Comparison of ENCODE assay signal across 8 cellular contexts in genomic region chr10:22505923-22506685, GRCh38.
DNase-seq lines count a peak whose midpoint lies in the region; ATAC-seq and TF ChIP-seq lines count a peak whose summit lies in the region.

No MANE protein-coding gene starts in this region.

- peaks cover 2% of the 10 kb centered on the region for H3K9me3 Mint-ChIP-seq in activated CD4-positive, alpha-beta T cell treated with anti-CD3 and anti-CD28 coated beads, Interleukin-2, amount 10 ng/mL, durations not matched to agents 7 days and 5 days
- peaks cover 0 to 7% (median under 1%) of the 10 kb centered on the region in 6 donors for H3K9me3 Mint-ChIP-seq in immature natural killer cell
- peaks cover 3% of the 10 kb centered on the region for H3K9me3 Mint-ChIP-seq in stimulated activated memory B cell treated with anti-CD40 and anti-IgM and Interleukin-4, amounts not matched to agents 10 μg/mL and 1 μg/mL and 100 μg/mL, for 72 hours

- no peak overlapping the region for H3K4me3 Mint-ChIP-seq in activated CD4-positive, alpha-beta T cell treated with anti-CD3 and anti-CD28 coated beads, Interleukin-2, amount 10 ng/mL, durations not matched to agents 7 days and 5 days
- peak overlapping the region; percentile 65 to 81 (median 73) for H3K4me3 Mint-ChIP-seq in immature natural killer cell
- H3K4me3 Mint-ChIP-seq in stimulated activated memory B cell treated with anti-CD40 and anti-IgM and Interleukin-4, amounts not matched to agents 10 μg/mL and 1 μg/mL and 100 μg/mL, for 72 hours = peak overlapping the region; percentile 62

- POLR2A ChIA-PET in activated CD4-positive, alpha-beta T cell treated with anti-CD3 and anti-CD28 coated beads, Interleukin-2, amount 10 ng/mL, durations not matched to agents 7 days and 5 days (lab: Charles Lee) = no interaction called here

- H3K27ac Mint-ChIP-seq in activated CD4-positive, alpha-beta T cell treated with anti-CD3 and anti-CD28 coated beads, Interleukin-2, amount 10 ng/mL, durations not matched to agents 7 days and 5 days = no peak overlapping the region
- peak overlapping the region; percentile 73 to 94 (median 84) for H3K27ac Mint-ChIP-seq in immature natural killer cell
- peak overlapping the region; percentile 38 for H3K27ac Mint-ChIP-seq in stimulated activated memory B cell treated with anti-CD40 and anti-IgM and Interleukin-4, amounts not matched to agents 10 μg/mL and 1 μg/mL and 100 μg/mL, for 72 hours

- DNase-seq in NCI-H82 (lab: John Stamatoyannopoulos, UW) = peak; percentile 49
- DNase-seq in NCI-H82 treated with DMSO at 0.1 percent for 48 hours (lab: John Stamatoyannopoulos, UW; ENCODE audit: unreplicated experiment) = no peak
- DNase-seq in activated CD4-positive, alpha-beta T cell treated with anti-CD3 and anti-CD28 coated beads, Interleukin-2, amount 10 ng/mL, durations not matched to agents 7 days and 5 days = peak; percentile 36
- DNase-seq in immature natural killer cell = peak; percentile 86 to 89 (median 88)
- no peak for DNase-seq in GM10266 (ENCODE audit: extremely low spot score)
- DNase-seq in NCI-H2107 (lab: John Stamatoyannopoulos, UW) = no peak

- CTCF ChIA-PET in activated CD4-positive, alpha-beta T cell treated with anti-CD3 and anti-CD28 coated beads, Interleukin-2, amount 10 ng/mL, durations not matched to agents 7 days and 5 days (lab: Charles Lee) = interaction anchor here (0.8 to 1.0 kb wide), 2 partner anchors 9 to 12 kb away, joined by 3 to 4 read pairs; no protein-coding TSS in a partner anchor

- H3K27me3 Mint-ChIP-seq in activated CD4-positive, alpha-beta T cell treated with anti-CD3 and anti-CD28 coated beads, Interleukin-2, amount 10 ng/mL, durations not matched to agents 7 days and 5 days = peaks cover 21% of the 10 kb centered on the region
- H3K27me3 Mint-ChIP-seq in immature natural killer cell (ENCODE audit: low read depth in 3 of 3) = peaks cover 2 to 13% (median 7%) of the 10 kb centered on the region in 3 donors
- H3K27me3 Mint-ChIP-seq in stimulated activated memory B cell treated with anti-CD40 and anti-IgM and Interleukin-4, amounts not matched to agents 10 μg/mL and 1 μg/mL and 100 μg/mL, for 72 hours = no peaks in the 10 kb centered on the region

- ATAC-seq in stimulated activated memory B cell treated with anti-CD40 and anti-IgM and Interleukin-4, amounts not matched to agents 10 μg/mL and 1 μg/mL and 100 μg/mL, for 72 hours = peak; percentile 94
- ATAC-seq in GM21825 (IDR thresholded peaks at IDR 0.05; ENCODE audit: unreplicated experiment) = no peak

- H3K36me3 Mint-ChIP-seq in activated CD4-positive, alpha-beta T cell treated with anti-CD3 and anti-CD28 coated beads, Interleukin-2, amount 10 ng/mL, durations not matched to agents 7 days and 5 days (ENCODE audit: low read depth) = peaks cover 5% of the 10 kb centered on the region
- peaks cover 0 to 4% (median 0%) of the 10 kb centered on the region in 3 donors for H3K36me3 Mint-ChIP-seq in immature natural killer cell
- peaks cover 10% of the 10 kb centered on the region for H3K36me3 Mint-ChIP-seq in stimulated activated memory B cell treated with anti-CD40 and anti-IgM and Interleukin-4, amounts not matched to agents 10 μg/mL and 1 μg/mL and 100 μg/mL, for 72 hours

- H3K4me1 Mint-ChIP-seq in activated CD4-positive, alpha-beta T cell treated with anti-CD3 and anti-CD28 coated beads, Interleukin-2, amount 10 ng/mL, durations not matched to agents 7 days and 5 days = peaks cover 13% of the 10 kb centered on the region
- peaks cover 66 to 73% of the 10 kb centered on the region in 2 donors for H3K4me1 Mint-ChIP-seq in immature natural killer cell
- peaks cover 21% of the 10 kb centered on the region for H3K4me1 Mint-ChIP-seq in stimulated activated memory B cell treated with anti-CD40 and anti-IgM and Interleukin-4, amounts not matched to agents 10 μg/mL and 1 μg/mL and 100 μg/mL, for 72 hours

- no peak for TF ChIP-seq CTCF in GM10266 (IDR thresholded peaks at IDR 0.05; ENCODE audit: control insufficient read depth, insufficient read depth, low read depth, missing control alignments)

Comparison
In these comparisons a context has a peak if more than half of its experiments do, and no peak if none do; other contexts are left out.
1. DNase-seq: peak in NCI-H82 (single experiment), activated CD4-positive, alpha-beta T cell treated with anti-CD3 and anti-CD28 coated beads, Interleukin-2, amount 10 ng/mL, durations not matched to agents 7 days and 5 days (single experiment) and immature natural killer cell (3 of 3); none in NCI-H82 treated with DMSO at 0.1 percent for 48 hours (single experiment), GM10266 (single experiment) and NCI-H2107 (single experiment).